ENCODE assay signal across 8 cellular contexts in genomic region chr3:105823149-105823866, GRCh38. TPM values are rescaled to one million over a fixed set of nuclear protein-coding genes. Genes with fewer than 3 reads are reported as not detected.
DNase-seq lines count a peak whose midpoint lies in the region; ATAC-seq, FAIRE-seq and TF ChIP-seq lines count a peak whose summit lies in the region.

No MANE protein-coding gene starts in this region.

- TF ChIP-seq CTCF in CD8-positive, alpha-beta T cell (IDR thresholded peaks at IDR 0.05) = no peak
- TF ChIP-seq CTCF in endothelial cell of umbilical vein (IDR thresholded peaks at IDR 0.05; ENCODE audit: extremely low read depth in 1 of 2, insufficient read depth in 1 of 2, low read depth in 1 of 2, low read length in 2 of 2) (no peak), omental fat pad (IDR thresholded peaks at IDR 0.05) (no peak), GM13976 (IDR thresholded peaks at IDR 0.05; ENCODE audit: borderline replicate concordance, control extremely low read depth, extremely low read depth, insufficient read depth, missing control alignments) (no peak)

- no peaks in the 10 kb centered on the region for H3K9me3 ChIP-seq in CD8-positive, alpha-beta T cell (ENCODE audit: low read length)
- no peaks in the 10 kb centered on the region for H3K9me3 ChIP-seq in endothelial cell of umbilical vein (replicated peaks; ENCODE audit: control insufficient read depth, insufficient read depth, low read length)

- TF ChIP-seq POLR2A in endothelial cell of umbilical vein (IDR thresholded peaks at IDR 0.05; ENCODE audit: low read depth, low read length) = no peak

- H3K4me1 Mint-ChIP-seq in CD8-positive, alpha-beta T cell (ENCODE audit: low read depth) = peaks cover 75% of the 10 kb centered on the region

- peak in 2 of 7 experiments; percentile 15 to 19 for DNase-seq in CD8-positive, alpha-beta T cell
- DNase-seq in RKO (ENCODE audit: low spot score) (peak; percentile 75), endothelial cell of umbilical vein (ENCODE audit: low read depth, low spot score) (peak; percentile 63), omental fat pad (ENCODE audit: low spot score) (no peak), GM13976 (ENCODE audit: low spot score) (no peak), globus pallidus (ENCODE audit: low spot score) (no peak)

- H3K36me3 ChIP-seq in CD8-positive, alpha-beta T cell (ENCODE audit: insufficient read depth, low read length) = no peaks in the 10 kb centered on the region
- H3K36me3 ChIP-seq in endothelial cell of umbilical vein (ENCODE audit: control insufficient read depth in 2 of 2, extremely low read depth in 1 of 2, insufficient read depth in 2 of 2, low read length in 2 of 2) = no peaks in the 10 kb centered on the region

- POLR2A ChIA-PET in CD8-positive, alpha-beta T cell (lab: Charles Lee) = interaction anchor here (1.1 to 1.5 kb wide), 3 partner anchors 13 to 15 kb away, joined by 3 read pairs; no protein-coding TSS in a partner anchor
- POLR2A ChIA-PET in endothelial cell of umbilical vein (lab: Charles Lee) = no interaction called here

- peaks cover 22% of the 10 kb centered on the region for H3K4me1 ChIP-seq in CD8-positive, alpha-beta T cell (ENCODE audit: insufficient read depth, low read length)
- peaks cover 12% of the 10 kb centered on the region for H3K4me1 ChIP-seq in endothelial cell of umbilical vein (ENCODE audit: control insufficient read depth, extremely low read depth, insufficient read depth, low read length)

- H3K27me3 ChIP-seq in CD8-positive, alpha-beta T cell (ENCODE audit: insufficient read depth, low read length) = no peaks in the 10 kb centered on the region
- no peaks in the 10 kb centered on the region for H3K27me3 ChIP-seq in endothelial cell of umbilical vein (ENCODE audit: control insufficient read depth in 2 of 2, insufficient read depth in 2 of 2, low read length in 2 of 2)

- H3K79me2 ChIP-seq in endothelial cell of umbilical vein (ENCODE audit: control insufficient read depth, insufficient read depth, low read length) = no peaks in the 10 kb centered on the region

- H3K9me3 Mint-ChIP-seq in CD8-positive, alpha-beta T cell = no peaks in the 10 kb centered on the region

- H3K27ac ChIP-seq in CD8-positive, alpha-beta T cell (ENCODE audit: low read depth, low read length) = no peak overlapping the region
- H3K27ac ChIP-seq in endothelial cell of umbilical vein (ENCODE audit: insufficient read depth, low read depth, low read length) = peak overlapping the region; percentile 35

- no peaks in the 10 kb centered on the region for H3K9me1 ChIP-seq in endothelial cell of umbilical vein (replicated peaks; ENCODE audit: control insufficient read depth, extremely low read depth, insufficient read depth, low read length)

- no peak overlapping the region for H3K4me3 Mint-ChIP-seq in CD8-positive, alpha-beta T cell

- in situ Hi-C loops in GM13976 (cut with MboI; ENCODE audit: low sequenced_read_pairs, unreplicated experiment) = no loop called here

- dilution Hi-C loops in endothelial cell of umbilical vein (cut with MboI; ENCODE audit: extremely low pct_ligation_motif_present, low sequenced_read_pairs) = no loop called here

- H3K4me3 ChIP-seq in CD8-positive, alpha-beta T cell (ENCODE audit: low read depth, low read length) = no peak overlapping the region
- H3K4me3 ChIP-seq in endothelial cell of umbilical vein (replicated peaks in 1 of 3; ENCODE audit: insufficient read depth in 1 of 3, low read depth in 1 of 3, low read length in 3 of 3) = no peak overlapping the region

- H3K9ac ChIP-seq in endothelial cell of umbilical vein (replicated peaks; ENCODE audit: extremely low read depth, insufficient read depth, low read length) = no peak overlapping the region

- no TSS peak for BruUV-seq in endothelial cell of umbilical vein (replicated peaks; lab: Mats Ljungman, UMichigan)

- FAIRE-seq in endothelial cell of umbilical vein (lab: Jason Lieb, UNC) = peak; percentile 70

- CTCF ChIA-PET in CD8-positive, alpha-beta T cell (lab: Charles Lee) = interaction anchor here (0.8 to 1.1 kb wide), 2 partner anchors 15 to 24 kb away, joined by 3 to 4 read pairs; no protein-coding TSS in a partner anchor
- CTCF ChIA-PET in endothelial cell of umbilical vein (lab: Charles Lee) = interaction anchor here (1.1 to 1.4 kb wide), 4 partner anchors 13 to 1039 kb away, joined by 3 to 6 read pairs (median 4); no protein-coding TSS in a partner anchor

- no peak overlapping the region for H2AFZ ChIP-seq in endothelial cell of umbilical vein (ENCODE audit: low read depth, low read length)

- peak overlapping the region; percentile 78 for H3K27ac Mint-ChIP-seq in CD8-positive, alpha-beta T cell

- intact Hi-C loops in CD8-positive, alpha-beta T cell (cut with DNase I, micrococcal nuclease) = loop anchor here in 1 of 2 experiments (2.0 to 5.0 kb wide), 2 partner anchors 17 to 36 kb away; no protein-coding TSS in a partner anchor
- intact Hi-C loops in endothelial cell of umbilical vein (cut with micrococcal nuclease) = no loop called here

- peak; percentile 64 for ATAC-seq in CD8-positive, alpha-beta T cell
- ATAC-seq in omental fat pad (ENCODE audit: low FRiP score) (peak; percentile 90), HG02938 (IDR thresholded peaks at IDR 0.05; ENCODE audit: unreplicated experiment) (no peak), GM18907 (IDR thresholded peaks at IDR 0.05; ENCODE audit: unreplicated experiment) (no peak)

- H3K27me3 Mint-ChIP-seq in CD8-positive, alpha-beta T cell (ENCODE audit: low read depth) = no peaks in the 10 kb centered on the region

- H3K4me2 ChIP-seq in endothelial cell of umbilical vein (ENCODE audit: insufficient read depth, low read length) = no peak overlapping the region

- H3K36me3 Mint-ChIP-seq in CD8-positive, alpha-beta T cell = peaks cover 67% of the 10 kb centered on the region

- H4K20me1 ChIP-seq in endothelial cell of umbilical vein (replicated peaks; ENCODE audit: control insufficient read depth, extremely low read depth, insufficient read depth, low read length) = no peaks in the 10 kb centered on the region

TF ChIP-seq in endothelial cell of umbilical vein, 7 proteins besides CTCF, POLR2A, EP300 and RAD21:
- TF ChIP-seq FOS (IDR thresholded peaks at IDR 0.05; ENCODE audit: borderline replicate concordance, insufficient read depth, low read length) (peak; percentile 94), EZH2 (IDR thresholded peaks at IDR 0.05; ENCODE audit: borderline replicate concordance, low read depth, low read length, severe bottlenecking) (no peak), JUN (IDR thresholded peaks at IDR 0.05; ENCODE audit: borderline replicate concordance, insufficient read depth, insufficient read length, low read depth) (peak; percentile 47), MAX (IDR thresholded peaks at IDR 0.05; ENCODE audit: insufficient read depth, insufficient read length) (no peak)

RNA-seq across cellular contexts. Expression of gene CBLB, which starts 45.5 kb away (rescaled TPM):
- 100 to 1,000 TPM; 133 to 140 TPM for total RNA-seq in CD8-positive, alpha-beta T cell
- total RNA-seq in endothelial cell of umbilical vein (39.6 and 39.8 TPM in 2 replicates), omental fat pad (100 to 1,000 TPM in 3 of 4 donors, 10 to 100 TPM in 1; 94.7 to 205 (median 126) TPM)
- 17.1 and 17.8 TPM in 2 replicates for polyA plus RNA-seq in endothelial cell of umbilical vein
- polyA plus RNA-seq in endothelial cell of umbilical vein (2011; cell fraction: cytosol; rRNA removed) = 13.2 and 15.4 TPM in 2 replicates
- 62.4 and 64.5 TPM in 2 replicates for polyA plus RNA-seq in endothelial cell of umbilical vein (2011; cell fraction: nucleus; rRNA removed)
- polyA plus RNA-seq in endothelial cell of umbilical vein (2012) = 19.5 and 22.0 TPM in 2 replicates
- 43.2 and 47.8 TPM in 2 replicates for polyA minus RNA-seq in endothelial cell of umbilical vein
- 2.6 TPM for polyA minus RNA-seq in endothelial cell of umbilical vein (2011; cell fraction: cytosol; rRNA and poly(A)+ RNA removed)
- 139 and 164 TPM in 2 replicates for polyA minus RNA-seq in endothelial cell of umbilical vein (2011; cell fraction: nucleus; rRNA and poly(A)+ RNA removed)

Comparison
In these comparisons a context has a peak if more than half of its experiments do, and no peak if none do; other contexts are left out.
1. ATAC-seq: peak in CD8-positive, alpha-beta T cell (single experiment) and omental fat pad (single experiment); none in HG02938 (single experiment) and GM18907 (single experiment).
2. DNase-seq: peak in RKO (single experiment) and endothelial cell of umbilical vein (single experiment); none in omental fat pad (single experiment), GM13976 (single experiment) and globus pallidus (single experiment).